Comparison of ENCODE assay signal across 16 cellular contexts in genomic region chr3:190127797-190128196, GRCh38. TPM values are rescaled to one million over a fixed set of nuclear protein-coding genes. Genes with fewer than 3 reads are reported as not detected.
A peak's percentile ranks its signal among the peaks of the same experiment; 100 is the strongest.
DNase-seq lines count a peak whose midpoint lies in the region; ATAC-seq, FAIRE-seq and TF ChIP-seq lines count a peak whose summit lies in the region.
"Had no signal": no experiment of that assay in that cellular context is flagged by ENCODE, and none has a peak within 500 bp of the region (broad histone marks: within the 10 kb centered on the region; RNA-seq: fewer than 3 reads in every experiment).

No MANE protein-coding gene starts in this region.

- H2BK120ac ChIP-seq in H1 (replicated peaks; ENCODE audit: low read depth, low read length) (no peak overlapping the region), mesendoderm (ENCODE audit: low read depth, low read length) (no peak overlapping the region), neuronal stem cell (ENCODE audit: low read depth, low read length) (no peak overlapping the region)

- H4K20me1 ChIP-seq in H1 (replicated peaks in 1 of 2; ENCODE audit: control insufficient read depth in 1 of 2, insufficient read depth in 2 of 2, low read length in 2 of 2) = no peaks in the 10 kb centered on the region
- H4K20me1 ChIP-seq: BLaER1 had no signal

- intact Hi-C loops in vagina (cut with DNase I) = loop anchor here (10.0 kb wide), 1 partner anchor 153 kb away; no protein-coding TSS in a partner anchor

- H4K5ac ChIP-seq in H1 (ENCODE audit: insufficient read length, low read depth, low read length) = no peak overlapping the region
- H4K5ac ChIP-seq in mesendoderm (ENCODE audit: low read length) = no peak overlapping the region

- H3K4me3 ChIP-seq in H1 (ENCODE audit: extremely low read depth in 1 of 4, insufficient read depth in 2 of 4, low read depth in 3 of 4, low read length in 4 of 4) (no peak overlapping the region), mesendoderm (ENCODE audit: low read length) (no peak overlapping the region), neuronal stem cell (ENCODE audit: low read length in 2 of 2) (no peak overlapping the region), vagina (no peak overlapping the region)
- H3K4me3 ChIP-seq: BLaER1, GM12878, GM23248 had no signal

- POLR2A ChIA-PET in H1 (lab: Charles Lee; ENCODE audit: partially characterized antibody) = no interaction called here

- no peak overlapping the region for H3K4me2 ChIP-seq in H1 (ENCODE audit: insufficient read depth in 1 of 2, low read depth in 2 of 2, low read length in 2 of 2)
- no peak overlapping the region for H3K4me2 ChIP-seq in mesendoderm (ENCODE audit: low read length)
- H3K4me2 ChIP-seq in neuronal stem cell (ENCODE audit: insufficient read depth, low read length, poor library complexity, severe bottlenecking) = no peak overlapping the region
- H3K4me2 ChIP-seq: BLaER1 had no signal

- H3K23ac ChIP-seq in H1 (ENCODE audit: insufficient read length) (no peak overlapping the region), mesendoderm (ENCODE audit: low read length) (no peak overlapping the region), neuronal stem cell (ENCODE audit: low read depth, low read length, poor library complexity) (no peak overlapping the region)

- no peak overlapping the region for H4K8ac ChIP-seq in H1 (ENCODE audit: extremely low read depth, insufficient read depth, low read length)
- no peak overlapping the region for H4K8ac ChIP-seq in mesendoderm (ENCODE audit: low read depth, low read length)
- H4K8ac ChIP-seq in neuronal stem cell (ENCODE audit: low read depth, low read length) = no peak overlapping the region

- H3K9me3 ChIP-seq in H1 (ENCODE audit: insufficient read depth in 2 of 2, low read depth in 1 of 2, low read length in 1 of 2) (no peaks in the 10 kb centered on the region), neuronal stem cell (replicated peaks in 1 of 2; ENCODE audit: control insufficient read depth in 2 of 2, insufficient read depth in 1 of 2, low read depth in 1 of 2, low read length in 2 of 2) (no peaks in the 10 kb centered on the region), vagina (no peaks in the 10 kb centered on the region)
- H3K9me3 ChIP-seq: BLaER1 had no signal

- H2BK15ac ChIP-seq in H1 (ENCODE audit: low read length) (no peak overlapping the region), mesendoderm (replicated peaks; ENCODE audit: low read depth) (no peak overlapping the region), neuronal stem cell (ENCODE audit: low read length) (no peak overlapping the region)

- H3K79me2 ChIP-seq in H1 (ENCODE audit: control insufficient read depth in 1 of 2, insufficient read depth in 2 of 2, low read length in 2 of 2) = no peaks in the 10 kb centered on the region
- H3K79me2 ChIP-seq in mesendoderm (ENCODE audit: control insufficient read depth, insufficient read depth, low read length) = no peaks in the 10 kb centered on the region

- no peak overlapping the region for H2AFZ ChIP-seq in H1 (ENCODE audit: low read length)
- H2AFZ ChIP-seq in neuronal stem cell (ENCODE audit: low read length) = peak overlapping the region; percentile 5
- H2AFZ ChIP-seq: GM23248 had no signal

- no peak for TF ChIP-seq POLR2A in H1 (IDR thresholded peaks at IDR 0.05; ENCODE audit: control extremely low read depth in 1 of 2, low read depth in 2 of 2, low read length in 2 of 2)
- no peak for TF ChIP-seq POLR2A in vagina (IDR thresholded peaks at IDR 0.05)

- H4K91ac ChIP-seq in H1 (replicated peaks; ENCODE audit: insufficient read length, low read length) = no peak overlapping the region
- no peak overlapping the region for H4K91ac ChIP-seq in neuronal stem cell (ENCODE audit: low read depth, low read length, poor library complexity)

- DNase-seq in ELF-1 (ENCODE audit: low read depth, low spot score) (peak; percentile 34), H1 (ENCODE audit: low read depth in 1 of 2, low spot score in 2 of 2) (no peak), mesendoderm (no peak), neuronal stem cell (ENCODE audit: low spot score) (no peak), vagina (ENCODE audit: extremely low spot score in 2 of 2) (no peak)
- no peak for DNase-seq in effector CD8-positive, alpha-beta T cell (lab: John Stamatoyannopoulos, UW)
- DNase-seq: 8988T; Calu3; CD8-positive, alpha-beta T cell; DMS79 treated with DMSO at 0.1 percent for 48 hours; GM23248; H9 had no signal

- no peak overlapping the region for H3K4ac ChIP-seq in H1 (replicated peaks; ENCODE audit: insufficient read length, low read depth, low read length)
- no peak overlapping the region for H3K4ac ChIP-seq in mesendoderm (ENCODE audit: low read depth, low read length)
- H3K4ac ChIP-seq in neuronal stem cell (ENCODE audit: low read length) = no peak overlapping the region

- no peak for ATAC-seq in HG03095 (IDR thresholded peaks at IDR 0.05; ENCODE audit: unreplicated experiment)
- no peak for ATAC-seq in GM21576 (IDR thresholded peaks at IDR 0.05; ENCODE audit: unreplicated experiment)
- ATAC-seq: CD8-positive, alpha-beta T cell; GM12878 had no signal

- H3K79me1 ChIP-seq in H1 (ENCODE audit: low read depth, low read length) (no peaks in the 10 kb centered on the region), mesendoderm (ENCODE audit: low read length) (no peaks in the 10 kb centered on the region), neuronal stem cell (ENCODE audit: low read depth, low read length) (no peaks in the 10 kb centered on the region)

- H2BK20ac ChIP-seq in H1 (ENCODE audit: low read length) = no peak overlapping the region

- 0 out of 2 replicates have a peak overlapping the region, but pooled peaks have one; percentile 20 for H3K18ac ChIP-seq in H1 (ENCODE audit: extremely low read depth, low read length)
- H3K18ac ChIP-seq in mesendoderm (ENCODE audit: low read length) = peak overlapping the region; percentile 3
- H3K18ac ChIP-seq in neuronal stem cell (ENCODE audit: low read length) = no peak overlapping the region

- TF ChIP-seq RAD21 in H1 (IDR thresholded peaks at IDR 0.05 in 1 of 2, conservative IDR thresholded peaks at IDR 0.05 in 1 of 2; ENCODE audit: low read depth in 2 of 2, low read length in 2 of 2) = no peak

- H3K56ac ChIP-seq in H1 (replicated peaks; ENCODE audit: insufficient read length, low read depth, low read length) = no peak overlapping the region
- H3K56ac ChIP-seq in mesendoderm (ENCODE audit: low read length) = no peak overlapping the region

- CTCF ChIA-PET in H1 (lab: Charles Lee; ENCODE audit: partially characterized antibody) = interaction anchor here (0.7 to 0.8 kb wide), 2 partner anchors 11 to 161 kb away, joined by 3 to 4 read pairs; no protein-coding TSS in a partner anchor

- H3K27ac ChIP-seq in H1 (ENCODE audit: low read depth, low read length) (no peak overlapping the region), mesendoderm (ENCODE audit: low read depth, low read length) (no peak overlapping the region), neuronal stem cell (replicated peaks; ENCODE audit: low read length) (no peak overlapping the region), vagina (no peak overlapping the region)
- H3K27ac ChIP-seq: BLaER1, GM23248 had no signal

- no peaks in the 10 kb centered on the region for H3K27me3 ChIP-seq in H1 (replicated peaks in 1 of 4; ENCODE audit: control insufficient read depth in 3 of 4, extremely low read depth in 1 of 4, insufficient read depth in 3 of 4, low read length in 3 of 4)
- H3K27me3 ChIP-seq in mesendoderm (ENCODE audit: insufficient read depth, low read length, poor library complexity) = no peaks in the 10 kb centered on the region
- no peaks in the 10 kb centered on the region for H3K27me3 ChIP-seq in neuronal stem cell (ENCODE audit: control insufficient read depth in 3 of 3, insufficient read depth in 3 of 3, low read depth in 1 of 3, low read length in 3 of 3)
- no peaks in the 10 kb centered on the region for H3K27me3 ChIP-seq in vagina
- H3K27me3 ChIP-seq: BLaER1 had no signal

- H2BK5ac ChIP-seq in H1 (ENCODE audit: low read depth, low read length) (no peak overlapping the region), mesendoderm (ENCODE audit: low read length) (no peak overlapping the region), neuronal stem cell (ENCODE audit: low read length) (no peak overlapping the region)

- H2AK5ac ChIP-seq in H1 (ENCODE audit: low read depth, low read length) (no peak overlapping the region), mesendoderm (ENCODE audit: low read length) (no peak overlapping the region), neuronal stem cell (ENCODE audit: low read depth, low read length) (no peak overlapping the region)

- FAIRE-seq in H1 (lab: Jason Lieb, UNC) = no peak
- FAIRE-seq: GM12878 had no signal

- H3K14ac ChIP-seq in H1 (ENCODE audit: insufficient read length) (no peak overlapping the region), neuronal stem cell (ENCODE audit: low read length) (no peak overlapping the region)

- H3K36me3 ChIP-seq in H1 (ENCODE audit: control insufficient read depth in 2 of 4, insufficient read depth in 4 of 4, low read length in 3 of 4) = no peaks in the 10 kb centered on the region
- H3K36me3 ChIP-seq in mesendoderm (ENCODE audit: control insufficient read depth, insufficient read depth, low read length) = no peaks in the 10 kb centered on the region
- no peaks in the 10 kb centered on the region for H3K36me3 ChIP-seq in neuronal stem cell (replicated peaks in 1 of 2; ENCODE audit: control insufficient read depth in 2 of 2, insufficient read depth in 2 of 2, low read length in 2 of 2)
- no peaks in the 10 kb centered on the region for H3K36me3 ChIP-seq in vagina
- H3K36me3 ChIP-seq: BLaER1 had no signal

- H3K9ac ChIP-seq in H1 (replicated peaks in 1 of 4; ENCODE audit: extremely low read depth in 1 of 4, low read depth in 3 of 4, low read length in 3 of 4) (no peak overlapping the region), mesendoderm (ENCODE audit: low read length) (no peak overlapping the region), neuronal stem cell (ENCODE audit: low read depth, low read length, poor library complexity) (no peak overlapping the region)
- H3K9ac ChIP-seq: BLaER1, GM23248 had no signal

- WGBS in H1 (ENCODE audit: extremely low coverage in 1 of 2, insufficient coverage in 1 of 2, insufficient read length in 1 of 2, insufficient replicate concordance in 2 of 2, low coverage in 1 of 2, low lambda C conversion rate in 2 of 2, missing lambda C conversion rate in 1 of 2), 2 experiments = 88% methylated on average over 6 of the region's 6 CpGs; no CpG with 5 or more reads in 1 of the 2 experiments
- WGBS in mesendoderm (ENCODE audit: extremely low coverage, insufficient coverage, low lambda C conversion rate) = no CpG with 5 or more reads among the region's 6 CpGs
- no CpG with 5 or more reads among the region's 6 CpGs for WGBS in neuronal stem cell (ENCODE audit: extremely low coverage in 2 of 2, insufficient read length in 2 of 2, insufficient replicate concordance in 1 of 2), 2 donors

- H3K23me2 ChIP-seq in H1 (ENCODE audit: low read depth, low read length) = no peaks in the 10 kb centered on the region; the same call in 1 of the 2 replicates

- peaks cover 0 to under 1% (median 0%) of the 10 kb centered on the region in 4 experiments; a peak in 1 of 7 replicates for H3K4me1 ChIP-seq in H1 (replicated peaks in 1 of 4; ENCODE audit: control insufficient read depth in 3 of 4, insufficient read depth in 4 of 4, low read length in 3 of 4)
- H3K4me1 ChIP-seq in mesendoderm (ENCODE audit: control insufficient read depth, low read depth, low read length) = no peaks in the 10 kb centered on the region
- H3K4me1 ChIP-seq in neuronal stem cell (ENCODE audit: control insufficient read depth in 2 of 2, insufficient read depth in 1 of 2, low read depth in 1 of 2, low read length in 2 of 2) = peaks cover 0 to 5% of the 10 kb centered on the region in 2 donors
- H3K4me1 ChIP-seq in vagina = peaks cover 11% of the 10 kb centered on the region

- H2BK12ac ChIP-seq in H1 (ENCODE audit: low read depth, low read length) (no peak overlapping the region), neuronal stem cell (ENCODE audit: low read length) (no peak overlapping the region)

- TF ChIP-seq CTCF in H1 (IDR thresholded peaks at IDR 0.05; ENCODE audit: control extremely low read depth in 1 of 3, insufficient read depth in 1 of 3, low read depth in 1 of 3, low read length in 3 of 3) = no peak
- TF ChIP-seq CTCF in vagina (IDR thresholded peaks at IDR 0.05) = no peak

- TF ChIP-seq EP300 in H1 (IDR thresholded peaks at IDR 0.05; ENCODE audit: borderline replicate concordance in 1 of 2, low read depth in 2 of 2, low read length in 2 of 2) = no peak

RNA-seq across cellular contexts. Expression of gene P3H2, which starts 7.1 kb away (rescaled TPM):
- total RNA-seq in H1 (2021; fragmentation: NEBNext Ultra II Directional; extraction: Animal tissue kit (Norgen Biotek cat#: 25700)) = 40.5 and 48.6 TPM in 2 replicates
- polyA plus RNA-seq in H1 (2011; rRNA removed) = 31.1 and 60.4 TPM in 2 replicates
- 41.2 TPM for polyA plus RNA-seq in H1 (2011; cell fraction: cytosol; rRNA removed)
- 23.9 TPM for polyA plus RNA-seq in H1 (2011; cell fraction: nucleus; rRNA removed)
- polyA plus RNA-seq in H1 (2012, experiment 1 of 2) = 56.4 to 73.6 TPM (median 61.0 TPM) in 4 replicates
- polyA plus RNA-seq in H1 (2012, experiment 2 of 2) = 20.1 TPM
- 29.6 TPM for polyA plus RNA-seq in H1 (2013, experiment 1 of 2)
- 29.3 TPM for polyA plus RNA-seq in H1 (2013, experiment 2 of 2)
- polyA minus RNA-seq in H1 (2011; rRNA and poly(A)+ RNA removed) = 48.5 and 64.9 TPM in 2 replicates
- polyA minus RNA-seq in H1 (2011; cell fraction: cytosol; rRNA and poly(A)+ RNA removed) = 31.2 TPM
- 73.6 TPM for polyA minus RNA-seq in H1 (2011; cell fraction: nucleus; rRNA and poly(A)+ RNA removed)
- 45.6 TPM for polyA plus RNA-seq in mesendoderm (2013, experiment 1 of 2)
- polyA plus RNA-seq in mesendoderm (2013, experiment 2 of 2) = 41.5 TPM
- polyA plus RNA-seq in neuronal stem cell (2013, experiment 1 of 2) = 3.1 TPM
- 2.9 TPM for polyA plus RNA-seq in neuronal stem cell (2013, experiment 2 of 2)
- total RNA-seq in vagina = 41.7 TPM
- total RNA-seq: CD8-positive, alpha-beta T cell had no signal
